30 cellular contexts compared by ENCODE assay signal in the genomic region with DNA sequence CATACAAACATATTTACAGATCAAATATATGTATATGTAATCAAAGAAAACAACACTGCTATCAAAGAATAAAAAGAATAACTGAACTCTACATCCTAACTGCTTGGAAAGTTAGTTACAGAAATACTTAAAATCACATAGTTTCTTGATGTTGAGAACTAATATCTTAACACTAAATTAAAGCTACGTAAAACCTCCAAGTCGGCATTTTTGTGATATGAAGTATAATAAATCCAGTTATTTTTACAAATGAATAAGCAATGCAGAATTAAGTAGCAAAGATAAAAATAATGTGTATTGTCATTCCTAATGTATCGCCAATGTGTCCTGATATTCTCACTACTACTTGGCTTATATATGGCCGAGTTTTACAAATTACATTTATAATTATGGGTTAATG.
"Had no signal": no experiment of that assay in that cellular context is flagged by ENCODE, and none has a peak within 500 bp of the region (broad histone marks: within the 10 kb centered on the region; RNA-seq: fewer than 3 reads in every experiment).

No MANE protein-coding gene starts in this region.

- H3K27ac ChIP-seq: heart right ventricle, hepatocyte, left lung, lower lobe of right lung, ovary, prostate gland, sigmoid colon, tibial nerve, vagina had no signal

- H3K27ac Mint-ChIP-seq: mesothelial cell of epicardium; natural killer cell treated with Interleukin-12 subunit alpha and Interleukin-12 subunit beta and Interleukin-15 and Interleukin-18, amount 100 ng/mL, for 72 hours; stimulated activated memory B cell treated with anti-CD40 and anti-IgM and Interleukin-4, amounts not matched to agents 10 μg/mL and 1 μg/mL and 100 μg/mL, for 72 hours; stimulated activated naive CD8-positive, alpha-beta T cell treated with anti-CD3 and anti-CD28 coated beads, Interleukin-15, amount 100 ng/mL, for 72 hours; type B pancreatic cell had no signal

- H3K4me1 ChIP-seq: heart right ventricle, left lung, lower lobe of right lung, prostate gland, sigmoid colon, tibial nerve, vagina had no signal

- H3K27me3 ChIP-seq: heart right ventricle, hepatocyte, left lung, ovary, sigmoid colon, tibial nerve, vagina had no signal

- H3K4me2 ChIP-seq: hepatocyte, smooth muscle cell had no signal

- H3K4me3 ChIP-seq: heart right ventricle, hepatocyte, left lung, lower lobe of right lung, ovary, prostate gland, sigmoid colon, smooth muscle cell, tibial nerve, vagina had no signal

- DNase-seq: heart right ventricle; kidney; left colon; left lung; lower lobe of right lung; mammary epithelial cell; mesendoderm; naive B cell; ovary; posterior cingulate gyrus; retina; right cardiac atrium; sigmoid colon; stimulated activated CD4-positive, alpha-beta T cell treated with anti-CD3 and anti-CD28 coated beads, Interleukin-1b, Interleukin-23, amount 100 ng/mL, for 48 hours; stimulated activated CD4-positive, alpha-beta T cell treated with anti-CD3 and anti-CD28 coated beads, Interleukin-2, amount 100 ng/mL, for 48 hours; stimulated activated CD4-positive, alpha-beta T cell treated with anti-CD3 and anti-CD28 coated beads, Interleukin-4, amount 100 ng/mL, for 4 hours; stimulated activated CD8-positive, alpha-beta memory T cell treated with anti-CD3 and anti-CD28 coated beads, Interleukin-4, amount 100 ng/mL, for 48 hours; stimulated activated naive CD4-positive, alpha-beta T cell treated with Interleukin-2 at 50 U/mL for 16 hours; stimulated activated naive CD8-positive, alpha-beta T cell treated with anti-CD3 and anti-CD28 coated beads, Interleukin-15, amount 100 ng/mL, for 72 hours; substantia nigra had no signal

- H3K27me3 Mint-ChIP-seq: naive B cell; natural killer cell treated with Interleukin-12 subunit alpha and Interleukin-12 subunit beta and Interleukin-15 and Interleukin-18, amount 100 ng/mL, for 72 hours; stimulated activated memory B cell treated with anti-CD40 and anti-IgM and Interleukin-4, amounts not matched to agents 10 μg/mL and 1 μg/mL and 100 μg/mL, for 72 hours; stimulated activated naive CD8-positive, alpha-beta T cell treated with anti-CD3 and anti-CD28 coated beads, Interleukin-15, amount 100 ng/mL, for 72 hours; type B pancreatic cell had no signal

- FAIRE-seq: islet of Langerhans, kidney had no signal

- H3K9me3 Mint-ChIP-seq: mesothelial cell of epicardium; naive B cell; natural killer cell treated with Interleukin-12 subunit alpha and Interleukin-12 subunit beta and Interleukin-15 and Interleukin-18, amount 100 ng/mL, for 72 hours; stimulated activated memory B cell treated with anti-CD40 and anti-IgM and Interleukin-4, amounts not matched to agents 10 μg/mL and 1 μg/mL and 100 μg/mL, for 72 hours; stimulated activated naive CD8-positive, alpha-beta T cell treated with anti-CD3 and anti-CD28 coated beads, Interleukin-15, amount 100 ng/mL, for 72 hours; type B pancreatic cell had no signal

- H3K4me3 Mint-ChIP-seq: mesothelial cell of epicardium; naive B cell; natural killer cell treated with Interleukin-12 subunit alpha and Interleukin-12 subunit beta and Interleukin-15 and Interleukin-18, amount 100 ng/mL, for 72 hours; stimulated activated memory B cell treated with anti-CD40 and anti-IgM and Interleukin-4, amounts not matched to agents 10 μg/mL and 1 μg/mL and 100 μg/mL, for 72 hours; stimulated activated naive CD8-positive, alpha-beta T cell treated with anti-CD3 and anti-CD28 coated beads, Interleukin-15, amount 100 ng/mL, for 72 hours; type B pancreatic cell had no signal

- H2AFZ ChIP-seq: hepatocyte had no signal

- H3K4me1 Mint-ChIP-seq: mesothelial cell of epicardium; naive B cell; stimulated activated memory B cell treated with anti-CD40 and anti-IgM and Interleukin-4, amounts not matched to agents 10 μg/mL and 1 μg/mL and 100 μg/mL, for 72 hours; stimulated activated naive CD8-positive, alpha-beta T cell treated with anti-CD3 and anti-CD28 coated beads, Interleukin-15, amount 100 ng/mL, for 72 hours had no signal

- H3K9me3 ChIP-seq: heart right ventricle, left lung, lower lobe of right lung, ovary, prostate gland, sigmoid colon, tibial nerve, vagina had no signal

- H3K36me3 ChIP-seq: ovary, prostate gland, vagina had no signal

- ATAC-seq: heart right ventricle; left colon; left lung; lower lobe of right lung; natural killer cell treated with Interleukin-12 subunit alpha and Interleukin-12 subunit beta and Interleukin-15 and Interleukin-18, amount 100 ng/mL, for 72 hours; right cardiac atrium; stimulated activated memory B cell treated with anti-CD40 and anti-IgM and Interleukin-4, amounts not matched to agents 10 μg/mL and 1 μg/mL and 100 μg/mL, for 72 hours; stimulated activated naive CD8-positive, alpha-beta T cell treated with anti-CD3 and anti-CD28 coated beads, Interleukin-15, amount 100 ng/mL, for 72 hours had no signal
